In genomic region chrX:106863697-106864096, GRCh38 we compare ENCODE assay signal across 8 cellular contexts. TPM values are rescaled to one million over a fixed set of nuclear protein-coding genes. Genes with fewer than 3 reads are reported as not detected.
"Had no signal": no experiment of that assay in that cellular context is flagged by ENCODE, and none has a peak within 500 bp of the region (broad histone marks: within the 10 kb centered on the region; RNA-seq: fewer than 3 reads in every experiment).

No MANE protein-coding gene starts in this region.

- H3K4me3 ChIP-seq: GM23338 had no signal

- H2AFZ ChIP-seq: GM23338 had no signal

- H3K27ac ChIP-seq: HL-60, KMS-11 had no signal

- H3K9ac ChIP-seq: KMS-11 had no signal

- H3K4me2 ChIP-seq: GM23338, KMS-11 had no signal

- DNase-seq: HCEC 1CT had no signal

RNA-seq across cellular contexts. Expression of gene RIPPLY1, which starts 39.4 kb away (rescaled TPM):
- total RNA-seq: GM23338, H1, H9, HT1080 had no signal
- polyA plus RNA-seq: GM23338, H1, IgD-negative memory B cell had no signal

RNA-seq across cellular contexts. Expression of gene CLDN2, which starts 56.5 kb away (rescaled TPM):
- total RNA-seq: GM23338, H1, H9 had no signal
- polyA plus RNA-seq: GM23338, IgD-negative memory B cell had no signal
